In the genomic region with DNA sequence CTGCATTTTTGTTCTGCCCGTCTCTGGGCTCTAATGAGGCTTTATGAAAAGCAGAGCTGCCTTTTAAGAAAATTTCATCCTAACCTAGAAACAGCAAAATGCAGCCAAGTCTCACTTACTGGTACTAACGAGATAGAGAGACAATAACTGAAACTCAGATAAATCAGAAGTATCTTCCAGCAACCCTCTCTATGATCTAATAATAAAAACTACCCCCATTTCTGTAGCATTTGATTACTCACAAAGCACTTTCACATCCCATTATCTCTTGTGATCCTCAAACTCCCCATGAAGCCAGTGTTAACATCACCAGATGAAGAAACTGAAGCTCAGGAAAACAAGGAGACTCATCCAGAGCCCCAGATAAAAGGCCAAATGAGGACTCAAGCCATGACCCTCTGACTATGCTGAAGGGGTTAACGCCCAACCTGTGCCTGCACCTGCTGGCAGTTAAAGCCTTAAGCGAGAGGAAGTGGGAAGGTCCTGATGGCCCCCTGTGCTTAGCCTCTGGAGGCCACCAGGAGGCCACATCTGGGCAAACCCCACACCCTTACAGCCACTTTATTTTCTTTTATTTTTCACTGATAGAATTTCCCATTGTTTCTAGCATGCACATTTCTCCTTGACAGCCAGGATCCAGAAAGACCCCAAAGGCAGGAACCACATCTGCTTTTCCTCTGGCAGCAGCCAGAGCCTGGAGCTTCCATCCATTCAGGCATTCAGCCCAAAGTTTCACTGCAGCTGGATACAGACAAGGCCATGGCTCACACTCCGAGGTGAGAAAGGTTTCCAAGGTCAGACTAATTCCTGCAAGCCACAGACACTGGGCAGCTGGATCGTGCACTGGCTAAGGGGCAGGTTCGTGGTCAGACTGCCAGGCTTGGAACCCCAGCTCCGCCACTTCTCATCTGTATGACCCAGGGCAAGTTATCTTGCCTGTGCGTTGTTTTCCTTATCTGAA, we compare ENCODE assay signal across 12 cellular contexts. TPM values are rescaled to one million over a fixed set of nuclear protein-coding genes. Genes with fewer than 3 reads are reported as not detected.
DNase-seq lines count a peak whose midpoint lies in the region; ATAC-seq and TF ChIP-seq lines count a peak whose summit lies in the region.
"Had no signal": no experiment of that assay in that cellular context is flagged by ENCODE, and none has a peak within 500 bp of the region (broad histone marks: within the 10 kb centered on the region; RNA-seq: fewer than 3 reads in every experiment).

No MANE protein-coding gene starts in this region.

- H3K27me3 ChIP-seq in GM06990 (replicated peaks; ENCODE audit: control insufficient read depth, insufficient read depth, low read length) (no peaks in the 10 kb centered on the region), dorsolateral prefrontal cortex (no peaks in the 10 kb centered on the region), neuronal stem cell (ENCODE audit: control insufficient read depth in 3 of 3, insufficient read depth in 3 of 3, low read depth in 1 of 3, low read length in 3 of 3) (no peaks in the 10 kb centered on the region)

- H2BK15ac ChIP-seq in neuronal stem cell (ENCODE audit: low read length): no peak overlapping the region

- H2AFZ ChIP-seq in neuronal stem cell (ENCODE audit: low read length): no peak overlapping the region

- H3K79me1 ChIP-seq in neuronal stem cell (ENCODE audit: low read depth, low read length): no peaks in the 10 kb centered on the region

- H3K14ac ChIP-seq in neuronal stem cell (ENCODE audit: low read length): no peak overlapping the region

- no peak for DNase-seq in GM06990 (ENCODE audit: extremely low read depth, insufficient read length)
- no peak for DNase-seq in NB4 (ENCODE audit: low read depth)
- DNase-seq in dorsolateral prefrontal cortex: no peak
- DNase-seq in neuronal stem cell (ENCODE audit: low spot score): no peak
- DNase-seq in activated T-helper 1 cell treated with anti-CD3 and anti-CD28 coated beads, Interleukin-12 subunit alpha, Interleukin-12 subunit beta, Interleukin-2, Interleukin-4 antibody, amounts not matched to agents 30 ng/mL and 10 ng/mL and 1 ng/mL, durations not matched to agents 14 hours and 24 hours and 36 hours (ENCODE audit: low spot score): no peak
- no peak for DNase-seq in immature natural killer cell
- DNase-seq: activated CD4-positive, alpha-beta T cell treated with anti-CD3 and anti-CD28 coated beads, Interleukin-2, amount 50 U/mL, for 1 hour; effector CD4-positive, alpha-beta T cell; kidney glomerular epithelial cell; naive B cell had no signal

- H3K27ac ChIP-seq in dorsolateral prefrontal cortex (peak overlapping the region; percentile 53 to 100 (median 96)), neuronal stem cell (replicated peaks; ENCODE audit: low read length) (no peak overlapping the region)

- WGBS in neuronal stem cell (ENCODE audit: extremely low coverage in 2 of 2, insufficient read length in 2 of 2, insufficient replicate concordance in 1 of 2), 2 donors: no CpG with 5 or more reads among the region's 9 CpGs

- no peak overlapping the region for H2AK5ac ChIP-seq in neuronal stem cell (ENCODE audit: low read depth, low read length)

- H3K9me3 ChIP-seq in neuronal stem cell (replicated peaks in 1 of 2; ENCODE audit: control insufficient read depth in 2 of 2, insufficient read depth in 1 of 2, low read depth in 1 of 2, low read length in 2 of 2): no peaks in the 10 kb centered on the region

- TF ChIP-seq CTCF in GM06990 (IDR thresholded peaks at IDR 0.05; ENCODE audit: insufficient read depth, low read length, poor library complexity, severe bottlenecking) (peak; percentile 1), NB4 (IDR thresholded peaks at IDR 0.05; ENCODE audit: low read depth, low read length) (peak; percentile 8), dorsolateral prefrontal cortex (IDR thresholded peaks at IDR 0.05 in 54 of 56, conservative IDR thresholded peaks at IDR 0.05 in 2 of 56; ENCODE audit: low read depth in 1 of 56, partially characterized antibody in 56 of 56) (peak in 32 of 56 donors; percentile 8 to 58 (median 36))

- no peak overlapping the region for H2BK120ac ChIP-seq in neuronal stem cell (ENCODE audit: low read depth, low read length)

- H3K4me1 ChIP-seq in neuronal stem cell (ENCODE audit: control insufficient read depth in 2 of 2, insufficient read depth in 1 of 2, low read depth in 1 of 2, low read length in 2 of 2): peaks cover 9 to 18% of the 10 kb centered on the region in 2 donors

- no peak overlapping the region for H3K27ac Mint-ChIP-seq in activated T-helper 1 cell treated with anti-CD3 and anti-CD28 coated beads, Interleukin-12 subunit alpha, Interleukin-12 subunit beta, Interleukin-2, Interleukin-4 antibody, amounts not matched to agents 30 ng/mL and 10 ng/mL and 1 ng/mL, durations not matched to agents 14 hours and 24 hours and 36 hours
- no peak overlapping the region for H3K27ac Mint-ChIP-seq in immature natural killer cell
- H3K27ac Mint-ChIP-seq: naive B cell had no signal

- H3K4me3 Mint-ChIP-seq in activated T-helper 1 cell treated with anti-CD3 and anti-CD28 coated beads, Interleukin-12 subunit alpha, Interleukin-12 subunit beta, Interleukin-2, Interleukin-4 antibody, amounts not matched to agents 30 ng/mL and 10 ng/mL and 1 ng/mL, durations not matched to agents 14 hours and 24 hours and 36 hours: no peak overlapping the region
- no peak overlapping the region for H3K4me3 Mint-ChIP-seq in immature natural killer cell
- H3K4me3 Mint-ChIP-seq: naive B cell had no signal

- no peak overlapping the region for H3K4me2 ChIP-seq in neuronal stem cell (ENCODE audit: insufficient read depth, low read length, poor library complexity, severe bottlenecking)

- no peaks in the 10 kb centered on the region for H3K36me3 Mint-ChIP-seq in activated T-helper 1 cell treated with anti-CD3 and anti-CD28 coated beads, Interleukin-12 subunit alpha, Interleukin-12 subunit beta, Interleukin-2, Interleukin-4 antibody, amounts not matched to agents 30 ng/mL and 10 ng/mL and 1 ng/mL, durations not matched to agents 14 hours and 24 hours and 36 hours (ENCODE audit: low read depth)
- no peaks in the 10 kb centered on the region for H3K36me3 Mint-ChIP-seq in immature natural killer cell
- H3K36me3 Mint-ChIP-seq: naive B cell had no signal

- no peak overlapping the region for H3K9ac ChIP-seq in neuronal stem cell (ENCODE audit: low read depth, low read length, poor library complexity)

- no peak overlapping the region for H4K91ac ChIP-seq in neuronal stem cell (ENCODE audit: low read depth, low read length, poor library complexity)

- H2BK12ac ChIP-seq in neuronal stem cell (ENCODE audit: low read length): no peak overlapping the region

- H3K36me3 ChIP-seq in GM06990 (ENCODE audit: control insufficient read depth, insufficient read depth, low read length) (no peaks in the 10 kb centered on the region), neuronal stem cell (replicated peaks in 1 of 2; ENCODE audit: control insufficient read depth in 2 of 2, insufficient read depth in 2 of 2, low read length in 2 of 2) (no peaks in the 10 kb centered on the region)

- H3K27me3 Mint-ChIP-seq in activated T-helper 1 cell treated with anti-CD3 and anti-CD28 coated beads, Interleukin-12 subunit alpha, Interleukin-12 subunit beta, Interleukin-2, Interleukin-4 antibody, amounts not matched to agents 30 ng/mL and 10 ng/mL and 1 ng/mL, durations not matched to agents 14 hours and 24 hours and 36 hours (ENCODE audit: insufficient read depth): no peaks in the 10 kb centered on the region
- H3K27me3 Mint-ChIP-seq in immature natural killer cell (ENCODE audit: low read depth in 3 of 3): peaks cover 2 to 5% (median 4%) of the 10 kb centered on the region in 3 donors

- no peaks in the 10 kb centered on the region for H3K4me1 Mint-ChIP-seq in activated T-helper 1 cell treated with anti-CD3 and anti-CD28 coated beads, Interleukin-12 subunit alpha, Interleukin-12 subunit beta, Interleukin-2, Interleukin-4 antibody, amounts not matched to agents 30 ng/mL and 10 ng/mL and 1 ng/mL, durations not matched to agents 14 hours and 24 hours and 36 hours (ENCODE audit: low read depth)
- H3K4me1 Mint-ChIP-seq in immature natural killer cell: no peaks in the 10 kb centered on the region
- H3K4me1 Mint-ChIP-seq: naive B cell had no signal

- H2BK5ac ChIP-seq in neuronal stem cell (ENCODE audit: low read length): no peak overlapping the region

- intact Hi-C loops in dorsolateral prefrontal cortex (cut with DNase I): loop anchor here (2.0 to 10.0 kb wide), 5 partner anchors 27 to 117 kb away; a partner anchor contains a TSS
- intact Hi-C loops in activated T-helper 1 cell treated with anti-CD3 and anti-CD28 coated beads, Interleukin-12 subunit alpha, Interleukin-12 subunit beta, Interleukin-2, Interleukin-4 antibody, amounts not matched to agents 30 ng/mL and 10 ng/mL and 1 ng/mL, durations not matched to agents 14 hours and 24 hours and 36 hours (cut with micrococcal nuclease): no loop called here

- no peak for TF ChIP-seq POLR2A in NB4 (IDR thresholded peaks at IDR 0.05; ENCODE audit: extremely low read depth, insufficient read length)

- H3K9me3 Mint-ChIP-seq in activated T-helper 1 cell treated with anti-CD3 and anti-CD28 coated beads, Interleukin-12 subunit alpha, Interleukin-12 subunit beta, Interleukin-2, Interleukin-4 antibody, amounts not matched to agents 30 ng/mL and 10 ng/mL and 1 ng/mL, durations not matched to agents 14 hours and 24 hours and 36 hours: no peaks in the 10 kb centered on the region
- H3K9me3 Mint-ChIP-seq in immature natural killer cell: no peaks in the 10 kb centered on the region

- no peak overlapping the region for H4K8ac ChIP-seq in neuronal stem cell (ENCODE audit: low read depth, low read length)

- no peak overlapping the region for H3K4me3 ChIP-seq in GM06990 (replicated peaks; ENCODE audit: low read depth, low read length)
- H3K4me3 ChIP-seq in NB4 (ENCODE audit: low read depth, low read length): no peak overlapping the region
- H3K4me3 ChIP-seq in dorsolateral prefrontal cortex: peak overlapping the region in 29 of 59 donors; percentile 0 to 45 (median 24)
- H3K4me3 ChIP-seq in neuronal stem cell (ENCODE audit: low read length in 2 of 2): no peak overlapping the region

- H3K23ac ChIP-seq in neuronal stem cell (ENCODE audit: low read depth, low read length, poor library complexity): no peak overlapping the region

- no peak for ATAC-seq in GM21447 (IDR thresholded peaks at IDR 0.05; ENCODE audit: unreplicated experiment)

- peak overlapping the region; percentile 11 for H3K18ac ChIP-seq in neuronal stem cell (ENCODE audit: low read length)

- H3K4ac ChIP-seq in neuronal stem cell (ENCODE audit: low read length): no peak overlapping the region

RNA-seq across cellular contexts. Expression of a gene that starts 37.2 kb away (rescaled TPM):
- 100 to 1,000 TPM; 164 to 817 (median 487) TPM for total RNA-seq in dorsolateral prefrontal cortex
- polyA plus RNA-seq in neuronal stem cell (2013, experiment 1 of 2): 17.7 TPM
- 17.8 TPM for polyA plus RNA-seq in neuronal stem cell (2013, experiment 2 of 2)
- total RNA-seq in activated T-helper 1 cell treated with anti-CD3 and anti-CD28 coated beads, Interleukin-12 subunit alpha, Interleukin-12 subunit beta, Interleukin-2, Interleukin-4 antibody, amounts not matched to agents 30 ng/mL and 10 ng/mL and 1 ng/mL, durations not matched to agents 14 hours and 24 hours and 36 hours: not detected in 2 replicates
- polyA plus RNA-seq in immature natural killer cell: not detected
- total RNA-seq: HT-29 had no signal

Comparison
In these comparisons a context has a peak if more than half of its experiments do, and no peak if none do; other contexts are left out.
1. RNA of a gene that starts 37.2 kb away (total RNA-seq): 164 to 817 TPM in dorsolateral prefrontal cortex; not detected in activated T-helper 1 cell treated with anti-CD3 and anti-CD28 coated beads, Interleukin-12 subunit alpha, Interleukin-12 subunit beta, Interleukin-2, Interleukin-4 antibody, amounts not matched to agents 30 ng/mL and 10 ng/mL and 1 ng/mL, durations not matched to agents 14 hours and 24 hours and 36 hours; every median in the first group is over 100 times any median in the second.
2. Peak in every context shown above with its lines, with median percentiles within 50 percentile points of each other: CTCF ChIP-seq.